1 cellular context compared by ENCODE assay signal in genomic region chr17:50882851-50883250, GRCh38.
TF ChIP-seq lines count a peak whose summit lies in the region.

No MANE protein-coding gene starts in this region.

TF ChIP-seq in IMR-90, 13 proteins besides CTCF, POLR2A, EP300 and RAD21:
- TF ChIP-seq SMC3 (IDR thresholded peaks at IDR 0.05; ENCODE audit: low read depth, low read length), result no peak
- 0 out of 2 replicates have a peak, but pooled peaks have one; percentile 18 for TF ChIP-seq FOS (IDR thresholded peaks at IDR 0.05; ENCODE audit: low read depth, low read length)
TF ChIP-seq in IMR-90: peak in this region for 1.
